ENCODE assay signal across 13 cellular contexts in genomic region chr10:95837368-95837776, GRCh38.
DNase-seq lines count a peak whose midpoint lies in the region; ATAC-seq and TF ChIP-seq lines count a peak whose summit lies in the region.
"Had no signal": no experiment of that assay in that cellular context is flagged by ENCODE, and none has a peak within 500 bp of the region (broad histone marks: within the 10 kb centered on the region; RNA-seq: fewer than 3 reads in every experiment).

No MANE protein-coding gene starts in this region.

- TF ChIP-seq POLR2A in suprapubic skin (IDR thresholded peaks at IDR 0.05) = no peak

- no peaks in the 10 kb centered on the region for H3K27me3 ChIP-seq in suprapubic skin

- ATAC-seq in GM19351 (IDR thresholded peaks at IDR 0.05; ENCODE audit: unreplicated experiment) = peak; percentile 28
- peak; percentile 22 for ATAC-seq in HG02973 (IDR thresholded peaks at IDR 0.05; ENCODE audit: unreplicated experiment)

- H3K4me1 ChIP-seq in suprapubic skin = peaks cover 23% of the 10 kb centered on the region

- no peak for TF ChIP-seq CTCF in coronary artery (IDR thresholded peaks at IDR 0.05)
- TF ChIP-seq CTCF in suprapubic skin (IDR thresholded peaks at IDR 0.05) = no peak

- TF ChIP-seq EP300 in suprapubic skin (IDR thresholded peaks at IDR 0.05) = no peak

- WGBS in suprapubic skin = 75% methylated on average over 1 of the region's 1 CpG

- H3K36me3 ChIP-seq in suprapubic skin = no peaks in the 10 kb centered on the region

- H3K4me3 ChIP-seq in coronary artery = no peak overlapping the region
- H3K4me3 ChIP-seq in suprapubic skin = no peak overlapping the region
- H3K4me3 ChIP-seq: lung had no signal

- H3K27ac ChIP-seq in coronary artery (peak overlapping the region; percentile 40 to 72), suprapubic skin (peak overlapping the region; percentile 23)

- no peaks in the 10 kb centered on the region for H3K9me3 ChIP-seq in suprapubic skin

- no peak for DNase-seq in coronary artery (ENCODE audit: low spot score)
- no peak for DNase-seq in suprapubic skin (ENCODE audit: low spot score in 2 of 2)
- no peak for DNase-seq in stimulated activated CD4-positive, alpha-beta T cell treated with anti-CD3 and anti-CD28 coated beads, Interleukin-12 subunit alpha, Interleukin-12 subunit beta, amount 100 ng/mL, for 4 hours
- no peak for DNase-seq in mesenteric fat pad (ENCODE audit: low spot score)
- no peak for DNase-seq in SW480 (ENCODE audit: low spot score)
- DNase-seq in NCI-H748 treated with DMSO at 0.1 percent for 48 hours (lab: John Stamatoyannopoulos, UW) = no peak
- DNase-seq: DND-41; H9; NCI-H774; stimulated activated CD4-positive, alpha-beta T cell treated with anti-CD3 and anti-CD28 coated beads, Interleukin-2, amount 100 ng/mL, for 48 hours had no signal
